Comparison of ENCODE assay signal across 8 cellular contexts in the genomic region with DNA sequence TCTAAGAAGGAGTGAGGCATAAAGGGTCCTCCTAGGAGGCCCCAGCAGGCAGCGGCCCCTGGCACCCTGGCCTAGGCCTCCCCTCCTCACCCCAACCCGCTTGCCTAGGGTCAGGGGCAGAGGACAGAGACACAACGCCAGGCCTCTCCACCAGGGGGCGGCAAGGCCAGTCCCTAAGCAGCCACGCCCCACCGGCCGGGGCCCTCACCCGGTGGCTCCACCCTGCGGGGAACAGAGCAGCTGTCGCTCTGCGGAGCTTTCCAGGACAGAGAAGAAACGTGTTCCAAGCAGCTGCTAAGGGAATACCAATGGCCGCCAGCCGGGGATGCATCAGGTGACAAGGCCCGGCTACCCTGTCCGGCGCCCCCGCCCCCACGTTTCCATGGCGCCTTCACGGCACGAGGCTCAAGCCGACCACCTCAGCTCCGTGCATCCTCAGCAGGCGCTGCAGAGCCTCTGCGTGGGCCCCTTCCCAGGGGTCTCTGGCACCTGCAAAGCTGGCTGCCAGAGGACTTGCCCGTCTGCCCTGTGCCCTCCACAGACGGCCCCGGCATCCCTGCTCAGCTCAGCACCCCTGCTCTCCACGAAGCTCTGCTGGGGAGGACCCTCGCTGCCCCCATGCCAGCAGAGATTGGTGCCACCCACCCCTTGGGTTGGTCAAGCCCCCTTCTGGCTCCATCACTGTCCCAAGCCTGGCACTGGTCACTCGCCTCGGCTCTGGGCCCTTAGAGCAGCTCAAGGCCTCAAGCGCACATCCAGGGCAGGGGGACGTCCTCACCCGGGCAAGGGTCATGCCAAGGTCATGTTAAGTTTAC. TPM values are rescaled to one million over a fixed set of nuclear protein-coding genes. Genes with fewer than 3 reads are reported as not detected.
DNase-seq lines count a peak whose midpoint lies in the region; ATAC-seq and TF ChIP-seq lines count a peak whose summit lies in the region.

No MANE protein-coding gene starts in this region.

- TF ChIP-seq CTCF in kidney epithelial cell (IDR thresholded peaks at IDR 0.05; ENCODE audit: insufficient read depth, low read length, poor library complexity, severe bottlenecking) = peak; percentile 99

- ATAC-seq in HG03108 (IDR thresholded peaks at IDR 0.05; ENCODE audit: unreplicated experiment) (peak; percentile 58), HG03039 (IDR thresholded peaks at IDR 0.05; ENCODE audit: unreplicated experiment) (no peak)

- no peak overlapping the region for H3K4me3 ChIP-seq in kidney epithelial cell (ENCODE audit: low read depth, low read length)

- H3K36me3 ChIP-seq in kidney epithelial cell (ENCODE audit: control insufficient read depth, insufficient read depth, low read length) = peaks cover 3% of the 10 kb centered on the region

- DNase-seq in GDM1 (lab: John Stamatoyannopoulos, UW) (peak; percentile 56), NCI-H226 (peak; percentile 51), cerebellar cortex (ENCODE audit: low spot score) (peak; percentile 84), kidney epithelial cell (ENCODE audit: low read depth) (peak; percentile 57)
- peak; percentile 80 for DNase-seq in activated CD4-positive, CD25-positive, alpha-beta regulatory T cell treated with anti-CD3 and anti-CD28 coated beads, Interleukin-2, amount 50 U/mL, for 72 hours
- peak; percentile 70 to 89 (median 79) for DNase-seq in stimulated activated CD4-positive, alpha-beta T cell treated with anti-CD3 and anti-CD28 coated beads, Interleukin-1b, Interleukin-23, amount 100 ng/mL, for 24 hours (ENCODE audit: low read depth in 4 of 4, low spot score in 1 of 4)

- no peaks in the 10 kb centered on the region for H3K27me3 ChIP-seq in kidney epithelial cell (ENCODE audit: control insufficient read depth, insufficient read depth, low read length)

RNA-seq across cellular contexts. Expression of a gene that starts 5.6 kb away (rescaled TPM):
- 48.1 and 57.7 TPM in 2 replicates for total RNA-seq in kidney epithelial cell

RNA-seq across cellular contexts. Expression of a gene that starts 14.3 kb away (rescaled TPM):
- total RNA-seq in kidney epithelial cell = 11.3 and 20.1 TPM in 2 replicates

RNA-seq across cellular contexts. Expression of a gene that starts 15.6 kb away (rescaled TPM):
- total RNA-seq in kidney epithelial cell = not detected in 2 replicates

RNA-seq across cellular contexts. Expression of a gene that starts 20.0 kb away (rescaled TPM):
- total RNA-seq in kidney epithelial cell = 30.2 and 32.7 TPM in 2 replicates

RNA-seq across cellular contexts. Expression of a gene that starts 22.7 kb away (rescaled TPM):
- 27.5 and 46.3 TPM in 2 replicates for total RNA-seq in kidney epithelial cell
